In genomic region chr9:134517069-134517680, GRCh38 we compare ENCODE assay signal across 24 cellular contexts.
"Had no signal": no experiment of that assay in that cellular context is flagged by ENCODE, and none has a peak within 500 bp of the region (broad histone marks: within the 10 kb centered on the region; RNA-seq: fewer than 3 reads in every experiment).

No MANE protein-coding gene starts in this region.

- H3K27me3 ChIP-seq: breast epithelium, colonic mucosa, esophagus muscularis mucosa, pancreas, thyroid gland had no signal

- H3K27ac Mint-ChIP-seq: activated B cell treated with CpG ODN at 0.5 μM for 24 hours; activated CD4-positive, alpha-beta T cell treated with anti-CD3 and anti-CD28 coated beads for 36 hours; activated naive CD4-positive, alpha-beta T cell treated with anti-CD3 and anti-CD28 coated beads for 36 hours; activated naive CD8-positive, alpha-beta T cell treated with anti-CD3 and anti-CD28 coated beads, Interleukin-2, amount 10 ng/mL, durations not matched to agents 7 days and 5 days; activated T-cell treated with anti-CD3 and anti-CD28 coated beads, Interleukin-2, amount 50 U/mL, for 72 hours; effector memory CD8-positive, alpha-beta T cell; T-helper 1 cell treated with Interleukin-12 subunit alpha and Interleukin-12 subunit beta and Interleukin-4 antibody, amounts not matched to agents 30 μg/mL and 1 μg/mL, for 36 hours had no signal

- H3K9me3 ChIP-seq: colonic mucosa, esophagus muscularis mucosa, gastrocnemius medialis, pancreas, thyroid gland had no signal

- H3K4me3 ChIP-seq: breast epithelium, colonic mucosa, dorsolateral prefrontal cortex, esophagus muscularis mucosa, gastrocnemius medialis, pancreas, thyroid gland had no signal

- H3K36me3 Mint-ChIP-seq: activated naive CD8-positive, alpha-beta T cell treated with anti-CD3 and anti-CD28 coated beads, Interleukin-2, amount 10 ng/mL, durations not matched to agents 7 days and 5 days; naive thymus-derived CD8-positive, alpha-beta T cell had no signal

- H3K4me1 ChIP-seq: breast epithelium, colonic mucosa, esophagus muscularis mucosa, gastrocnemius medialis, pancreas, thyroid gland had no signal

- H3K4me1 Mint-ChIP-seq: activated B cell treated with CpG ODN at 0.5 μM for 24 hours; activated CD4-positive, alpha-beta T cell treated with anti-CD3 and anti-CD28 coated beads for 36 hours; activated naive CD8-positive, alpha-beta T cell treated with anti-CD3 and anti-CD28 coated beads, Interleukin-2, amount 10 ng/mL, durations not matched to agents 7 days and 5 days; central memory CD8-positive, alpha-beta T cell had no signal

- H3K9me3 Mint-ChIP-seq: activated naive CD4-positive, alpha-beta T cell treated with anti-CD3 and anti-CD28 coated beads for 36 hours; activated naive CD8-positive, alpha-beta T cell treated with anti-CD3 and anti-CD28 coated beads, Interleukin-2, amount 10 ng/mL, durations not matched to agents 7 days and 5 days; activated T-cell treated with anti-CD3 and anti-CD28 coated beads, Interleukin-2, amount 50 U/mL, for 72 hours; central memory CD8-positive, alpha-beta T cell; effector memory CD8-positive, alpha-beta T cell; T-helper 1 cell treated with Interleukin-12 subunit alpha and Interleukin-12 subunit beta and Interleukin-4 antibody, amounts not matched to agents 30 μg/mL and 1 μg/mL, for 36 hours had no signal

- H3K27me3 Mint-ChIP-seq: activated naive CD8-positive, alpha-beta T cell treated with anti-CD3 and anti-CD28 coated beads, Interleukin-2, amount 10 ng/mL, durations not matched to agents 7 days and 5 days had no signal

- H3K27ac ChIP-seq: breast epithelium, colonic mucosa, dorsolateral prefrontal cortex, esophagus muscularis mucosa, gastrocnemius medialis, pancreas, thyroid gland had no signal

- H3K36me3 ChIP-seq: breast epithelium, colonic mucosa, esophagus muscularis mucosa, gastrocnemius medialis, pancreas, thyroid gland had no signal

- DNase-seq: activated B cell treated with CpG ODN at 0.5 μM for 24 hours; activated CD4-positive, alpha-beta T cell treated with anti-CD3 and anti-CD28 coated beads for 36 hours; activated CD4-positive, alpha-beta T cell treated with anti-CD3 and anti-CD28 coated beads, Interleukin-2, amount 50 U/mL, for 48 hours; activated effector memory CD4-positive, alpha-beta T cell treated with Interleukin-2 at 50 U/mL for 16 hours; activated naive CD4-positive, alpha-beta T cell treated with anti-CD3 and anti-CD28 coated beads for 36 hours; activated naive CD8-positive, alpha-beta T cell treated with anti-CD3 and anti-CD28 coated beads, Interleukin-2, amount 10 ng/mL, durations not matched to agents 7 days and 5 days; activated T-cell treated with anti-CD3 and anti-CD28 coated beads, Interleukin-2, amount 50 U/mL, for 72 hours; amniotic stem cell; colonic mucosa; effector memory CD8-positive, alpha-beta T cell; gastrocnemius medialis; hippocampal formation; mesendoderm; naive thymus-derived CD8-positive, alpha-beta T cell; stimulated activated CD4-positive, alpha-beta T cell treated with anti-CD3 and anti-CD28 coated beads, Interleukin-4, amount 100 ng/mL, for 4 hours; stimulated activated naive CD8-positive, alpha-beta T cell treated with anti-CD3 and anti-CD28 coated beads, Interleukin-15, Interleukin-2, amounts not matched to agents 100 U/mL and 50 U/mL, for 24 hours; T1000; thyroid gland had no signal

- H3K4me3 Mint-ChIP-seq: activated B cell treated with CpG ODN at 0.5 μM for 24 hours; activated CD4-positive, alpha-beta T cell treated with anti-CD3 and anti-CD28 coated beads for 36 hours; activated naive CD4-positive, alpha-beta T cell treated with anti-CD3 and anti-CD28 coated beads for 36 hours; activated naive CD8-positive, alpha-beta T cell treated with anti-CD3 and anti-CD28 coated beads, Interleukin-2, amount 10 ng/mL, durations not matched to agents 7 days and 5 days; activated T-cell treated with anti-CD3 and anti-CD28 coated beads, Interleukin-2, amount 50 U/mL, for 72 hours; central memory CD8-positive, alpha-beta T cell; effector memory CD8-positive, alpha-beta T cell; naive thymus-derived CD8-positive, alpha-beta T cell; T-helper 1 cell treated with Interleukin-12 subunit alpha and Interleukin-12 subunit beta and Interleukin-4 antibody, amounts not matched to agents 30 μg/mL and 1 μg/mL, for 36 hours had no signal
